Comparison of ENCODE assay signal across 24 cellular contexts in genomic region chr20:51363378-51363777, GRCh38.
"Had no signal": no experiment of that assay in that cellular context is flagged by ENCODE, and none has a peak within 500 bp of the region (broad histone marks: within the 10 kb centered on the region; RNA-seq: fewer than 3 reads in every experiment).

No MANE protein-coding gene starts in this region.

- DNase-seq: activated CD4-positive, alpha-beta T cell treated with anti-CD3 and anti-CD28 coated beads for 1 hour; activated CD4-positive, alpha-beta T cell treated with anti-CD3 and anti-CD28 coated beads, Interleukin-2, amount 50 U/mL, for 48 hours; activated naive CD4-positive, alpha-beta T cell treated with anti-CD3 and anti-CD28 coated beads for 36 hours; activated T-cell treated with anti-CD3 and anti-CD28 coated beads, Interleukin-2, amount 50 U/mL, for 24 hours; central memory CD4-positive, alpha-beta T cell; endodermal cell; foreskin keratinocyte; hippocampal formation; left cardiac atrium; mesenchymal stem cell; mucosa of descending colon; naive B cell; pancreas; sigmoid colon; stimulated activated CD4-positive, alpha-beta T cell treated with anti-CD3 and anti-CD28 coated beads, Interleukin-1b, Interleukin-23, amount 100 ng/mL, for 48 hours; stimulated activated CD8-positive, alpha-beta memory T cell treated with anti-CD3 and anti-CD28 coated beads, Interleukin-4, amount 100 ng/mL, for 48 hours; testis; WERI-Rb-1 had no signal

- H3K36me3 ChIP-seq: pancreas, sigmoid colon, WERI-Rb-1 had no signal

- FAIRE-seq: colon, islet of Langerhans, pancreas had no signal

- H3K9me3 ChIP-seq: mucosa of descending colon, pancreas, sigmoid colon, testis had no signal

- ATAC-seq: foreskin keratinocyte, left cardiac atrium, mucosa of descending colon, pancreas had no signal

- H3K4me3 Mint-ChIP-seq: activated naive CD4-positive, alpha-beta T cell treated with anti-CD3 and anti-CD28 coated beads for 36 hours; activated T-cell treated with anti-CD3 and anti-CD28 coated beads, Interleukin-2, amount 50 U/mL, for 24 hours; brain; endodermal cell; naive B cell; stimulated activated naive CD8-positive, alpha-beta T cell treated with anti-CD3 and anti-CD28 coated beads, Interleukin-15, Interleukin-2, amounts not matched to agents 100 ng/mL and 50 ng/mL, for 24 hours; type B pancreatic cell had no signal

- H3K27ac ChIP-seq: epithelial cell of prostate, foreskin keratinocyte, pancreas, sigmoid colon, testis, WERI-Rb-1 had no signal

- H3K4me1 Mint-ChIP-seq: brain, naive B cell had no signal

- H3K27me3 ChIP-seq: foreskin keratinocyte, pancreas, sigmoid colon, testis had no signal

- H3K36me3 Mint-ChIP-seq: brain, type B pancreatic cell had no signal

- H3K27ac Mint-ChIP-seq: activated naive CD4-positive, alpha-beta T cell treated with anti-CD3 and anti-CD28 coated beads for 36 hours; activated T-cell treated with anti-CD3 and anti-CD28 coated beads, Interleukin-2, amount 50 U/mL, for 24 hours; brain; endodermal cell; naive B cell; stimulated activated naive CD8-positive, alpha-beta T cell treated with anti-CD3 and anti-CD28 coated beads, Interleukin-15, Interleukin-2, amounts not matched to agents 100 ng/mL and 50 ng/mL, for 24 hours; type B pancreatic cell had no signal

- H3K4me3 ChIP-seq: mucosa of descending colon, pancreas, sigmoid colon, testis had no signal

- H3K4me1 ChIP-seq: pancreas, testis had no signal

- H3K27me3 Mint-ChIP-seq: activated T-cell treated with anti-CD3 and anti-CD28 coated beads, Interleukin-2, amount 50 U/mL, for 24 hours; stimulated activated naive CD8-positive, alpha-beta T cell treated with anti-CD3 and anti-CD28 coated beads, Interleukin-15, Interleukin-2, amounts not matched to agents 100 ng/mL and 50 ng/mL, for 24 hours had no signal
